ENCODE assay signal across 8 cellular contexts in the genomic region with DNA sequence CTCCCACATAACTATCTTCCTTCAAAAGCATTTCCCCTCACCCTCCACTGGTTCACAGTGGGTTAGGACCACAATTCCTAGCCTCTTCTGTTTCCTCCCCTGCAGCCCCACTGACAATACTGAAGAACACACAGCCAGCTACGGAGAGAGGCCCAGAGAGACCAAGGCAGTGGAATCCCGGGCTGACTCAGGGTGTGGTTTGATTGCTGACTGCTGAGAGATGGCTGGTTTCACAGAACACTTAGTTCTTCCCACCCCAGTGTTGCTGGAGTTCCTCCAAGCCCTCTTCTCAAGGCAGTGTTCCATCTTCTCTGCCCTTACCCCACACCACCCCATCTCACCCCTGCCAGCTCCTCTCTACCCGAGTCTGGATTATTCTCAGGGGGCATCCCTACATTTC. TPM values are rescaled to one million over a fixed set of nuclear protein-coding genes. Genes with fewer than 3 reads are reported as not detected.
A peak's percentile ranks its signal among the peaks of the same experiment; 100 is the strongest.
DNase-seq lines count a peak whose midpoint lies in the region; ATAC-seq and TF ChIP-seq lines count a peak whose summit lies in the region.

No MANE protein-coding gene starts in this region.

- no peak overlapping the region for H3K4me3 ChIP-seq in foreskin fibroblast (ENCODE audit: low read depth in 1 of 2, low read length in 2 of 2)
- H3K4me3 ChIP-seq in gastrocnemius medialis: peak overlapping the region in 2 of 4 donors; percentile 7 to 17

- peak overlapping the region; percentile 72 to 88 (median 77) for H3K27ac ChIP-seq in gastrocnemius medialis

- no peaks in the 10 kb centered on the region for H3K9me3 ChIP-seq in gastrocnemius medialis

- H3K36me3 ChIP-seq in gastrocnemius medialis: no peaks in the 10 kb centered on the region

- H3K27me3 ChIP-seq in gastrocnemius medialis: no peaks in the 10 kb centered on the region

- intact Hi-C loops in gastrocnemius medialis (cut with DNase I; ENCODE audit: low total_unique reads): loop anchor here (5.0 kb wide), 2 partner anchors 33 to 123 kb away; no protein-coding TSS in a partner anchor

- peak; percentile 49 for ATAC-seq in SK-N-SH treated with all-trans-retinoic acid at 6 μM for 48 hours
- peak; percentile 86 to 89 for ATAC-seq in gastrocnemius medialis
- no peak for ATAC-seq in HG03457 (IDR thresholded peaks at IDR 0.05; ENCODE audit: unreplicated experiment)

- DNase-seq in ELR (ENCODE audit: low read depth) (peak; percentile 78), foreskin fibroblast (peak; percentile 93 to 96), gastrocnemius medialis (peak; percentile 89 to 91), GF-D8 (lab: John Stamatoyannopoulos, UW) (no peak), GOT3 (lab: John Stamatoyannopoulos, UW) (no peak), HPDE6-E6E7 (ENCODE audit: extremely low spot score) (no peak)

- peaks cover 11 to 52% of the 10 kb centered on the region in 2 donors for H3K4me1 ChIP-seq in gastrocnemius medialis

- TF ChIP-seq CTCF in foreskin fibroblast (IDR thresholded peaks at IDR 0.05; ENCODE audit: low read depth, low read length): no peak
- TF ChIP-seq CTCF in gastrocnemius medialis (IDR thresholded peaks at IDR 0.05 in 4 of 5, conservative IDR thresholded peaks at IDR 0.05 in 1 of 5): no peak

- peak in 1 of 2 donors; percentile 23 for TF ChIP-seq POLR2A in gastrocnemius medialis (IDR thresholded peaks at IDR 0.05)

- in situ Hi-C loops in gastrocnemius medialis (cut with MboI; ENCODE audit: low sequenced_read_pairs in 4 of 4): no loop called here

TF ChIP-seq in SK-N-SH treated with all-trans-retinoic acid at 6 μM for 48 hours, 23 proteins besides CTCF, POLR2A, EP300 and RAD21:
- TF ChIP-seq, protein P1, sequence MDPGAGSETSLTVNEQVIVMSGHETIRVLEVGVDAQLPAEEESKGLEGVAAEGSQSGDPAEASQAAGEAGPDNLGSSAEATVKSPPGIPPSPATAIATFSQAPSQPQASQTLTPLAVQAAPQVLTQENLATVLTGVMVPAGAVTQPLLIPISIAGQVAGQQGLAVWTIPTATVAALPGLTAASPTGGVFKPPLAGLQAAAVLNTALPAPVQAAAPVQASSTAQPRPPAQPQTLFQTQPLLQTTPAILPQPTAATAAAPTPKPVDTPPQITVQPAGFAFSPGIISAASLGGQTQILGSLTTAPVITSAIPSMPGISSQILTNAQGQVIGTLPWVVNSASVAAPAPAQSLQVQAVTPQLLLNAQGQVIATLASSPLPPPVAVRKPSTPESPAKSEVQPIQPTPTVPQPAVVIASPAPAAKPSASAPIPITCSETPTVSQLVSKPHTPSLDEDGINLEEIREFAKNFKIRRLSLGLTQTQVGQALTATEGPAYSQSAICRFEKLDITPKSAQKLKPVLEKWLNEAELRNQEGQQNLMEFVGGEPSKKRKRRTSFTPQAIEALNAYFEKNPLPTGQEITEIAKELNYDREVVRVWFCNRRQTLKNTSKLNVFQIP (CRISPR knock-in tag; IDR thresholded peaks at IDR 0.05; ENCODE audit: borderline replicate concordance, low read depth): no peak
- TF ChIP-seq ZNF70 (CRISPR knock-in tag; IDR thresholded peaks at IDR 0.05) (no peak), ZFP3 (CRISPR knock-in tag; IDR thresholded peaks at IDR 0.05) (no peak), OSR1 (CRISPR knock-in tag; IDR thresholded peaks at IDR 0.05) (no peak), ESRRG (CRISPR knock-in tag; IDR thresholded peaks at IDR 0.05) (no peak), GLIS3 (CRISPR knock-in tag; IDR thresholded peaks at IDR 0.05) (no peak), BACH2 (CRISPR knock-in tag; IDR thresholded peaks at IDR 0.05; ENCODE audit: borderline replicate concordance) (no peak), ZNF565 (CRISPR knock-in tag; conservative IDR thresholded peaks at IDR 0.05; ENCODE audit: low read depth) (no peak), ARNTL (CRISPR knock-in tag; IDR thresholded peaks at IDR 0.05; ENCODE audit: borderline replicate concordance, low read depth) (no peak), ZC3H10 (CRISPR knock-in tag; IDR thresholded peaks at IDR 0.05) (no peak), TCF4 (CRISPR knock-in tag; IDR thresholded peaks at IDR 0.05; ENCODE audit: borderline replicate concordance) (no peak), ZNF8 (CRISPR knock-in tag; IDR thresholded peaks at IDR 0.05) (no peak), PPARA (CRISPR knock-in tag; IDR thresholded peaks at IDR 0.05; ENCODE audit: borderline replicate concordance) (no peak), CSDC2 (CRISPR knock-in tag; IDR thresholded peaks at IDR 0.05) (no peak)
- TF ChIP-seq, protein P2, sequence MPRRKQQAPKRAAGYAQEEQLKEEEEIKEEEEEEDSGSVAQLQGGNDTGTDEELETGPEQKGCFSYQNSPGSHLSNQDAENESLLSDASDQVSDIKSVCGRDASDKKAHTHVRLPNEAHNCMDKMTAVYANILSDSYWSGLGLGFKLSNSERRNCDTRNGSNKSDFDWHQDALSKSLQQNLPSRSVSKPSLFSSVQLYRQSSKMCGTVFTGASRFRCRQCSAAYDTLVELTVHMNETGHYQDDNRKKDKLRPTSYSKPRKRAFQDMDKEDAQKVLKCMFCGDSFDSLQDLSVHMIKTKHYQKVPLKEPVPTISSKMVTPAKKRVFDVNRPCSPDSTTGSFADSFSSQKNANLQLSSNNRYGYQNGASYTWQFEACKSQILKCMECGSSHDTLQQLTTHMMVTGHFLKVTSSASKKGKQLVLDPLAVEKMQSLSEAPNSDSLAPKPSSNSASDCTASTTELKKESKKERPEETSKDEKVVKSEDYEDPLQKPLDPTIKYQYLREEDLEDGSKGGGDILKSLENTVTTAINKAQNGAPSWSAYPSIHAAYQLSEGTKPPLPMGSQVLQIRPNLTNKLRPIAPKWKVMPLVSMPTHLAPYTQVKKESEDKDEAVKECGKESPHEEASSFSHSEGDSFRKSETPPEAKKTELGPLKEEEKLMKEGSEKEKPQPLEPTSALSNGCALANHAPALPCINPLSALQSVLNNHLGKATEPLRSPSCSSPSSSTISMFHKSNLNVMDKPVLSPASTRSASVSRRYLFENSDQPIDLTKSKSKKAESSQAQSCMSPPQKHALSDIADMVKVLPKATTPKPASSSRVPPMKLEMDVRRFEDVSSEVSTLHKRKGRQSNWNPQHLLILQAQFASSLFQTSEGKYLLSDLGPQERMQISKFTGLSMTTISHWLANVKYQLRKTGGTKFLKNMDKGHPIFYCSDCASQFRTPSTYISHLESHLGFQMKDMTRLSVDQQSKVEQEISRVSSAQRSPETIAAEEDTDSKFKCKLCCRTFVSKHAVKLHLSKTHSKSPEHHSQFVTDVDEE (CRISPR knock-in tag; IDR thresholded peaks at IDR 0.05): no peak
- TF ChIP-seq, protein P3, sequence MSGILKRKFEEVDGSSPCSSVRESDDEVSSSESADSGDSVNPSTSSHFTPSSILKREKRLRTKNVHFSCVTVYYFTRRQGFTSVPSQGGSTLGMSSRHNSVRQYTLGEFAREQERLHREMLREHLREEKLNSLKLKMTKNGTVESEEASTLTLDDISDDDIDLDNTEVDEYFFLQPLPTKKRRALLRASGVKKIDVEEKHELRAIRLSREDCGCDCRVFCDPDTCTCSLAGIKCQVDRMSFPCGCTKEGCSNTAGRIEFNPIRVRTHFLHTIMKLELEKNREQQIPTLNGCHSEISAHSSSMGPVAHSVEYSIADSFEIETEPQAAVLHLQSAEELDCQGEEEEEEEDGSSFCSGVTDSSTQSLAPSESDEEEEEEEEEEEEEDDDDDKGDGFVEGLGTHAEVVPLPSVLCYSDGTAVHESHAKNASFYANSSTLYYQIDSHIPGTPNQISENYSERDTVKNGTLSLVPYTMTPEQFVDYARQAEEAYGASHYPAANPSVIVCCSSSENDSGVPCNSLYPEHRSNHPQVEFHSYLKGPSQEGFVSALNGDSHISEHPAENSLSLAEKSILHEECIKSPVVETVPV (CRISPR knock-in tag; IDR thresholded peaks at IDR 0.05): no peak

RNA-seq across cellular contexts. Expression of a gene that starts 43.3 kb away (rescaled TPM):
- total RNA-seq in gastrocnemius medialis: 10 to 100 TPM; 15.5 to 58.6 (median 44.8) TPM

Comparison
In these comparisons a context has a peak if more than half of its experiments do, and no peak if none do; other contexts are left out.
1. DNase-seq: peak in ELR (single experiment), foreskin fibroblast (2 of 2) and gastrocnemius medialis (2 of 2); none in GF-D8 (single experiment), GOT3 (single experiment) and HPDE6-E6E7 (single experiment).